8 cellular contexts compared by ENCODE assay signal in genomic region chr4:5399790-5400421, GRCh38.
DNase-seq lines count a peak whose midpoint lies in the region; ATAC-seq and TF ChIP-seq lines count a peak whose summit lies in the region.

No MANE protein-coding gene starts in this region.

- H3K4me3 ChIP-seq in breast epithelium (no peak overlapping the region), PC-3 (ENCODE audit: low read length) (no peak overlapping the region), fibroblast of pulmonary artery (replicated peaks; ENCODE audit: low read depth, low read length) (no peak overlapping the region), transverse colon (no peak overlapping the region)

- H4K20me1 ChIP-seq in PC-3 (ENCODE audit: low read length), result no peaks in the 10 kb centered on the region

- POLR2A ChIA-PET in MCF 10A (lab: Yijun Ruan, JAX), result no interaction called here
- POLR2A ChIA-PET in PC-3 (lab: Charles Lee; ENCODE audit: unreplicated experiment), result no interaction called here

- H3K27me3 ChIP-seq in breast epithelium, result no peaks in the 10 kb centered on the region
- no peaks in the 10 kb centered on the region for H3K27me3 ChIP-seq in PC-3 (ENCODE audit: low read length)
- H3K27me3 ChIP-seq in transverse colon, result no peaks in the 10 kb centered on the region

- H3K27ac Mint-ChIP-seq in MCF 10A (ENCODE audit: low read depth, unreplicated experiment), result no peak overlapping the region

- ATAC-seq in PC-3 (peak; percentile 48; the same call in 1 of the 2 replicates), HG02571 (IDR thresholded peaks at IDR 0.05; ENCODE audit: unreplicated experiment) (no peak), omental fat pad (ENCODE audit: low FRiP score) (no peak)

- TF ChIP-seq POLR2A in breast epithelium (IDR thresholded peaks at IDR 0.05) (no peak), transverse colon (IDR thresholded peaks at IDR 0.05) (no peak)

- no peaks in the 10 kb centered on the region for H3F3A ChIP-seq in PC-3 (ENCODE audit: low read length, unreplicated experiment)

- CTCF ChIA-PET in MCF 10A (lab: Yijun Ruan, JAX), result interaction anchor here (0.5 to 3.2 kb wide), 35 partner anchors 9 to 803 kb away, joined by 3 to 25 read pairs (median 3); no protein-coding TSS in a partner anchor
- CTCF ChIA-PET in PC-3 (lab: Charles Lee), result interaction anchor here (0.6 kb wide), 1 partner anchor 536 kb away, joined by 3 read pairs; no protein-coding TSS in a partner anchor

- H3K4me1 ChIP-seq in breast epithelium (no peaks in the 10 kb centered on the region), PC-3 (ENCODE audit: insufficient read depth, low read length) (no peaks in the 10 kb centered on the region), transverse colon (no peaks in the 10 kb centered on the region)

- TF ChIP-seq CTCF in MCF 10A (IDR thresholded peaks at IDR 0.05; ENCODE audit: unreplicated experiment) (peak; percentile 56), breast epithelium (IDR thresholded peaks at IDR 0.05) (no peak), PC-3 (conservative IDR thresholded peaks at IDR 0.05; ENCODE audit: low read depth, low read length) (peak; percentile 71), fibroblast of pulmonary artery (IDR thresholded peaks at IDR 0.05; ENCODE audit: low read length, missing control alignments) (peak; percentile 83), transverse colon (IDR thresholded peaks at IDR 0.05) (peak in 4 of 5 experiments; percentile 25 to 53 (median 39)), omental fat pad (IDR thresholded peaks at IDR 0.05) (no peak)

- no peak for TF ChIP-seq EP300 in transverse colon (IDR thresholded peaks at IDR 0.05; ENCODE audit: low read depth)

- H3K79me2 ChIP-seq in PC-3 (ENCODE audit: low read length), result no peaks in the 10 kb centered on the region

- H3K4me1 Mint-ChIP-seq in MCF 10A (ENCODE audit: insufficient read depth, unreplicated experiment), result no peaks in the 10 kb centered on the region

- no peak overlapping the region for H3K27ac ChIP-seq in breast epithelium
- H3K27ac ChIP-seq in PC-3 (ENCODE audit: low read length), result no peak overlapping the region
- no peak overlapping the region for H3K27ac ChIP-seq in transverse colon

- H3K9ac ChIP-seq in PC-3 (ENCODE audit: low read length), result no peak overlapping the region

- intact Hi-C loops in MCF 10A (cut with micrococcal nuclease), result loop anchor here (1.0 to 10.0 kb wide), 3 partner anchors 345 to 413 kb away; partner anchors contain the start of gene STK32B
- intact Hi-C loops in breast epithelium (cut with DNase I; ENCODE audit: low total_unique reads), result no loop called here
- intact Hi-C loops in PC-3 (cut with micrococcal nuclease), result loop anchor here (2.0 kb wide), 1 partner anchor 413 kb away; no protein-coding TSS in a partner anchor
- intact Hi-C loops in transverse colon (cut with DNase I; ENCODE audit: low total_unique reads), result no loop called here

- H3K27me3 Mint-ChIP-seq in MCF 10A (ENCODE audit: insufficient read depth, unreplicated experiment), result no peaks in the 10 kb centered on the region

- peaks cover 25% of the 10 kb centered on the region for H3K9me3 Mint-ChIP-seq in MCF 10A (ENCODE audit: unreplicated experiment)

- in situ Hi-C loops in transverse colon (cut with MboI; ENCODE audit: low pct_ligation_motif_present in 1 of 4, low pct_unique_long_range_greater_than_20kb in 1 of 4, low sequenced_read_pairs in 3 of 4), result no loop called here

- no peaks in the 10 kb centered on the region for H3K36me3 ChIP-seq in breast epithelium
- no peaks in the 10 kb centered on the region for H3K36me3 ChIP-seq in PC-3 (ENCODE audit: low read depth, low read length)
- no peaks in the 10 kb centered on the region for H3K36me3 ChIP-seq in transverse colon

- 66 to 80% methylated on average over 3 to 8 of the region's 8 CpGs for WGBS in transverse colon (ENCODE audit: low coverage in 1 of 2), 2 donors

- no peak overlapping the region for H2AFZ ChIP-seq in PC-3 (ENCODE audit: low read length)

- no peak overlapping the region for H3K4me2 ChIP-seq in PC-3 (ENCODE audit: low read length)

- H3K36me3 Mint-ChIP-seq in MCF 10A (ENCODE audit: insufficient read depth, unreplicated experiment), result no peaks in the 10 kb centered on the region

- no peak overlapping the region for H3K4me3 Mint-ChIP-seq in MCF 10A (ENCODE audit: unreplicated experiment)

- no TSS peak for BruUV-seq in MCF 10A (replicated peaks; lab: Mats Ljungman, UMichigan)
- no TSS peak for BruUV-seq in PC-3 (replicated peaks; lab: Mats Ljungman, UMichigan)

- DNase-seq in MCF 10A (ENCODE audit: unreplicated experiment) (peak; percentile 44), breast epithelium (ENCODE audit: low spot score in 2 of 2) (no peak), PC-3 (peak; percentile 50), fibroblast of pulmonary artery (ENCODE audit: low read depth) (peak; percentile 36), transverse colon (no peak), NCI-H774 (lab: John Stamatoyannopoulos, UW) (no peak), omental fat pad (ENCODE audit: low spot score) (no peak)

- H3K9me3 ChIP-seq in breast epithelium, result peaks cover 4 to 8% of the 10 kb centered on the region in 2 donors
- no peaks in the 10 kb centered on the region for H3K9me3 ChIP-seq in PC-3 (ENCODE audit: low read length)
- no peaks in the 10 kb centered on the region for H3K9me3 ChIP-seq in transverse colon

- H3K9me2 ChIP-seq in PC-3 (replicated peaks; ENCODE audit: low read length), result no peaks in the 10 kb centered on the region

Comparison
In these comparisons a context has a peak if more than half of its experiments do, and no peak if none do; other contexts are left out.
1. DNase-seq: peak in MCF 10A (single experiment), PC-3 (single experiment) and fibroblast of pulmonary artery (single experiment); none in breast epithelium (0 of 2), transverse colon (single experiment), NCI-H774 (single experiment) and omental fat pad (single experiment).
2. CTCF ChIP-seq: peak in MCF 10A (single experiment), PC-3 (single experiment), fibroblast of pulmonary artery (single experiment) and transverse colon (4 of 5); none in breast epithelium (0 of 3) and omental fat pad (0 of 3).
3. intact Hi-C loops: an anchor here in MCF 10A (1.0 to 10.0 kb wide) and PC-3 (2.0 kb wide); none called in breast epithelium and transverse colon.